ENCODE assay signal across 14 cellular contexts in genomic region chr3:138043266-138044029, GRCh38. TPM values are rescaled to one million over a fixed set of nuclear protein-coding genes. Genes with fewer than 3 reads are reported as not detected.
DNase-seq lines count a peak whose midpoint lies in the region; ATAC-seq and TF ChIP-seq lines count a peak whose summit lies in the region.
"Had no signal": no experiment of that assay in that cellular context is flagged by ENCODE, and none has a peak within 500 bp of the region (broad histone marks: within the 10 kb centered on the region; RNA-seq: fewer than 3 reads in every experiment).

No MANE protein-coding gene starts in this region.

- H3K27me3 Mint-ChIP-seq in osteocyte (ENCODE audit: unreplicated experiment) (no peaks in the 10 kb centered on the region), natural killer cell (ENCODE audit: low read depth in 2 of 2) (peaks cover 0 to 20% of the 10 kb centered on the region in 2 donors)
- H3K27me3 Mint-ChIP-seq: brain, progenitor cell of endocrine pancreas had no signal

- H3K9me3 ChIP-seq in mucosa of descending colon = no peaks in the 10 kb centered on the region

- intact Hi-C loops in mucosa of descending colon (cut with DNase I, micrococcal nuclease) (no loop called here), natural killer cell (cut with micrococcal nuclease) (no loop called here)

- no peak overlapping the region for H3K4me3 ChIP-seq in mucosa of descending colon

- peak; percentile 32 for ATAC-seq in esophagus mucosa
- no peak for ATAC-seq in mucosa of descending colon
- ATAC-seq in natural killer cell = no peak
- ATAC-seq: activated CD4-positive, alpha-beta T cell treated with anti-CD3 and anti-CD28 coated beads for 36 hours; stimulated activated naive CD8-positive, alpha-beta T cell treated with anti-CD3 and anti-CD28 coated beads, Interleukin-15, Interleukin-2, amounts not matched to agents 100 U/mL and 50 U/mL, for 24 hours had no signal

- H3K36me3 Mint-ChIP-seq in osteocyte (ENCODE audit: unreplicated experiment) (peaks cover 5% of the 10 kb centered on the region), natural killer cell (no peaks in the 10 kb centered on the region)

- H3K27ac Mint-ChIP-seq in osteocyte (ENCODE audit: unreplicated experiment) (peak overlapping the region; percentile 33), natural killer cell (no peak overlapping the region)
- H3K27ac Mint-ChIP-seq: activated CD4-positive, alpha-beta T cell treated with anti-CD3 and anti-CD28 coated beads for 36 hours; brain; progenitor cell of endocrine pancreas had no signal

- peaks cover 7% of the 10 kb centered on the region for H3K9me3 Mint-ChIP-seq in osteocyte (ENCODE audit: unreplicated experiment)
- H3K9me3 Mint-ChIP-seq in natural killer cell = peaks cover 0 to 2% of the 10 kb centered on the region in 2 donors
- H3K9me3 Mint-ChIP-seq: brain had no signal

- DNase-seq in Daoy (ENCODE audit: low read depth) (peak; percentile 65), NCI-H226 (peak; percentile 89), osteocyte (ENCODE audit: extremely low spot score, unreplicated experiment) (no peak), mucosa of descending colon (no peak), HuH-7 (ENCODE audit: low spot score) (no peak), natural killer cell (no peak)
- no peak for DNase-seq in stimulated activated naive CD4-positive, alpha-beta T cell treated with Interleukin-2 at 50 U/mL for 16 hours (lab: John Stamatoyannopoulos, UW)
- DNase-seq: activated CD4-positive, alpha-beta T cell treated with anti-CD3 and anti-CD28 coated beads for 36 hours; MM.1S; stimulated activated naive CD8-positive, alpha-beta T cell treated with anti-CD3 and anti-CD28 coated beads, Interleukin-15, Interleukin-2, amounts not matched to agents 100 U/mL and 50 U/mL, for 24 hours; SW 1271 had no signal

- H3K4me3 Mint-ChIP-seq in osteocyte (ENCODE audit: unreplicated experiment) (no peak overlapping the region), natural killer cell (no peak overlapping the region)
- H3K4me3 Mint-ChIP-seq: activated CD4-positive, alpha-beta T cell treated with anti-CD3 and anti-CD28 coated beads for 36 hours; brain had no signal

- no peak for TF ChIP-seq CTCF in osteocyte (IDR thresholded peaks at IDR 0.05)
- no peak for TF ChIP-seq CTCF in mucosa of descending colon (IDR thresholded peaks at IDR 0.05)
- TF ChIP-seq CTCF in natural killer cell (IDR thresholded peaks at IDR 0.05) = no peak

- H3K4me1 ChIP-seq in mucosa of descending colon (ENCODE audit: low read depth) = no peaks in the 10 kb centered on the region

- no peaks in the 10 kb centered on the region for H3K36me3 ChIP-seq in mucosa of descending colon (ENCODE audit: low read depth)

- H3K4me1 Mint-ChIP-seq in osteocyte (ENCODE audit: unreplicated experiment) (peaks cover 25% of the 10 kb centered on the region), natural killer cell (no peaks in the 10 kb centered on the region)
- H3K4me1 Mint-ChIP-seq: activated CD4-positive, alpha-beta T cell treated with anti-CD3 and anti-CD28 coated beads for 36 hours had no signal

RNA-seq across cellular contexts. Expression of gene CLDN18, which starts 33.5 kb away (rescaled TPM):
- not detected in 2 replicates for total RNA-seq in Daoy (2014; rRNA removed; shearing (Covaris generic))
- total RNA-seq in esophagus mucosa (not detected), osteocyte (not detected in 2 replicates), mucosa of descending colon (not detected), natural killer cell (not detected)
- total RNA-seq: activated CD4-positive, alpha-beta T cell treated with anti-CD3 and anti-CD28 coated beads for 36 hours had no signal

Comparison
In these comparisons a context has a peak if more than half of its experiments do, and no peak if none do; other contexts are left out.
1. DNase-seq: peak in Daoy (single experiment) and NCI-H226 (single experiment); none in osteocyte (single experiment), stimulated activated naive CD4-positive, alpha-beta T cell treated with Interleukin-2 at 50 U/mL for 16 hours (single experiment), mucosa of descending colon (0 of 3), HuH-7 (single experiment) and natural killer cell (single experiment).